In the genomic region with DNA sequence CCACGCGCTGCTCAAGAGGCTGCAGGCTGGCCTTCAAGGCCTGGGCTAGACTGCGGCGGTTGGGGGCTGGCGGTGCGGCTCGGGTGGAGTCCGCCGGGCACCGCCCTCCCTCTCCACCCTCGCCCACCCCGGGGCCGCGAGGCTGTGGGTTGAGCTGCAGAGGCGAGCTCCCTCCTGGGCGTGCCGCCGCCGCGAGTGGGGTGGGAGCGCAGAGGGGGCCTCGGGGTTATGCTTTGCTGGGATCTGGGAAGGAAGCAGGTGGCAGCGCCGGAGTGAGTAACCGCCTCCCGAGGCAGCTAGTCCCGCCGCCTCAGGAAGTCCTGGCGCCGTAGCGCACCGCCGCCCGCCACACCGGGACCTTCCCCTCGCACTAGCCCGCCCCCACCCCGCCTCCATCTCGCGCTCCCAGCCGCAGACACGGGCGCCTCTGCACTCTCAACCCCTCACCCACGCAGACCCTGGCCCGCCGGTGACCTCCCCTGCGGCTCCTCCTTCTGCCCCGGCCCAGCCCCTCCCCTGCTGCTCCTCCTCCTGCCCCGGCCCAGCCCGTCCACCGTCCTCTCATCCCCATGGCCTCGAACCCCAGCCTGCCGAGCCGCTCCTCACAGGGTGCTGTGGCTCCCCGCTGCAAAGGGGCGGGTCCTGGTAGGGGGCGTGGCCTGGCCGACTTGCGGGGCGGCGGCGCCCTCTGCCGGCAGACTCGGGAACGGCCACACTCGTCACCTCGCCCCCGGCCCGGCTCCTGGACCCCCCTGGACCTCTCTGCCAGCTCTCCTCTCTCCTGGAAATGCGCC, we compare ENCODE assay signal across 8 cellular contexts. TPM values are rescaled to one million over a fixed set of nuclear protein-coding genes. Genes with fewer than 3 reads are reported as not detected.
DNase-seq lines count a peak whose midpoint lies in the region; ATAC-seq, FAIRE-seq and TF ChIP-seq lines count a peak whose summit lies in the region.

No MANE protein-coding gene starts in this region.

- DNase-seq in D721Med (ENCODE audit: insufficient read length, low spot score) (peak; percentile 97), HFFc6 (peak; percentile 47), NCI-H2227 treated with DMSO at 0.1 percent for 48 hours (lab: John Stamatoyannopoulos, UW) (peak; percentile 61), colonic mucosa (peak; percentile 92), HepG2 (ENCODE audit: low spot score) (peak; percentile 59)
- peak; percentile 89 to 92 for DNase-seq in activated CD4-positive, alpha-beta T cell treated with anti-CD3 and anti-CD28 coated beads for 4 hours
- DNase-seq in stimulated activated CD4-positive, alpha-beta T cell treated with anti-CD3 and anti-CD28 coated beads, Interleukin-4, amount 100 ng/mL, for 1 hour: peak; percentile 94

- intact Hi-C loops in colonic mucosa (cut with DNase I) (no loop called here), HepG2 (cut with micrococcal nuclease; ENCODE audit: unreplicated experiment) (no loop called here)

- H3K36me3 Mint-ChIP-seq in HFFc6 (ENCODE audit: low read depth): no peaks in the 10 kb centered on the region

- peak overlapping the region; percentile 84 for H3K4me3 Mint-ChIP-seq in HFFc6

- peaks cover 33% of the 10 kb centered on the region for H3K4me1 Mint-ChIP-seq in HFFc6 (ENCODE audit: low read depth)

- TF ChIP-seq EP300 in HepG2 (IDR thresholded peaks at IDR 0.05; ENCODE audit: low read depth in 2 of 2, low read length in 2 of 2) (no peak), HepG2 (CRISPR knock-in tag; IDR thresholded peaks at IDR 0.05; ENCODE audit: borderline replicate concordance) (no peak)

- in situ Hi-C loops in HepG2 (cut with HindIII; ENCODE audit: extremely low pct_ligation_motif_present, low pct_unique_long_range_greater_than_20kb): no loop called here

- H3K4me3 ChIP-seq in colonic mucosa (peak overlapping the region; percentile 55), HepG2 (replicated peaks in 1 of 3; ENCODE audit: insufficient read depth in 1 of 3, low read depth in 2 of 3, low read length in 3 of 3) (peak overlapping the region; percentile 57 to 85 (median 63))

- H3K27me3 ChIP-seq in colonic mucosa (no peaks in the 10 kb centered on the region), HepG2 (ENCODE audit: control insufficient read depth in 1 of 2, insufficient read depth in 2 of 2, low read length in 2 of 2) (no peaks in the 10 kb centered on the region; a peak in 1 of 5 replicates)

- BruUV-seq in HepG2 (replicated peaks; lab: Mats Ljungman, UMichigan): no TSS peak

- H3K79me2 ChIP-seq in HepG2 (ENCODE audit: insufficient read depth, low read length): no peaks in the 10 kb centered on the region

- peaks cover 5% of the 10 kb centered on the region for H3K27me3 Mint-ChIP-seq in HFFc6 (ENCODE audit: insufficient read depth)

- TF ChIP-seq RAD21 in HepG2 (CRISPR knock-in tag; IDR thresholded peaks at IDR 0.05): peak; percentile 94

- WGBS in HepG2 (ENCODE audit: low lambda C conversion rate): under 1% methylated on average over 15 of the region's 70 CpGs

- H3K9me3 Mint-ChIP-seq in HFFc6: no peaks in the 10 kb centered on the region

- TF ChIP-seq CTCF in D721Med (IDR thresholded peaks at IDR 0.05; ENCODE audit: insufficient read depth, missing control alignments) (peak; percentile 59), HFFc6 (IDR thresholded peaks at IDR 0.05) (peak; percentile 99), colonic mucosa (IDR thresholded peaks at IDR 0.05) (peak; percentile 89), HepG2 (CRISPR knock-in tag; IDR thresholded peaks at IDR 0.05) (peak; percentile 99)

- no peaks in the 10 kb centered on the region for H4K20me1 ChIP-seq in HepG2 (ENCODE audit: insufficient read depth, low read length)

- no peak for TF ChIP-seq POLR2A in HepG2 (IDR thresholded peaks at IDR 0.05; ENCODE audit: insufficient read depth in 1 of 2, low read depth in 2 of 2, low read length in 2 of 2)

- CTCF ChIA-PET in HepG2 (lab: Yijun Ruan, JAX; ENCODE audit: low intra/inter-chr PET ratio, low total read pairs): interaction anchor here (1.2 to 8.0 kb wide), 4 partner anchors 21 to 58 kb away, joined by 4 to 99 read pairs (median 30); a partner anchor contains a TSS

- H3K4me2 ChIP-seq in HepG2 (ENCODE audit: low read depth, low read length): peak overlapping the region; percentile 93

- H2AFZ ChIP-seq in HepG2 (ENCODE audit: low read length): no peak overlapping the region

- H3K9ac ChIP-seq in colonic mucosa (ENCODE audit: low read depth in 2 of 2, low read length in 2 of 2): peak overlapping the region; percentile 68 to 71
- H3K9ac ChIP-seq in HepG2 (ENCODE audit: insufficient read depth, low read depth, low read length): peak overlapping the region; percentile 61

- H3K27ac ChIP-seq in colonic mucosa (peak overlapping the region; percentile 92), HepG2 (ENCODE audit: extremely low read length, insufficient read depth, low read length) (peak overlapping the region; percentile 16)

- no peaks in the 10 kb centered on the region for H3K36me3 ChIP-seq in colonic mucosa
- H3K36me3 ChIP-seq in HepG2 (replicated peaks in 1 of 2; ENCODE audit: control insufficient read depth in 1 of 2, insufficient read depth in 2 of 2, low read length in 2 of 2): no peaks in the 10 kb centered on the region

- no peak for FAIRE-seq in D721Med (lab: Jason Lieb, UNC)
- no peak for FAIRE-seq in HepG2 (lab: Jason Lieb, UNC)

- H3K9me3 ChIP-seq in colonic mucosa (no peaks in the 10 kb centered on the region), HepG2 (ENCODE audit: low read length) (no peaks in the 10 kb centered on the region)

- peak; percentile 56 for ATAC-seq in HepG2
- no peak for ATAC-seq in HG03439 (IDR thresholded peaks at IDR 0.05; ENCODE audit: unreplicated experiment)

- 0 out of 2 replicates have a peak overlapping the region, but pooled peaks have one; percentile 5 for H3K27ac Mint-ChIP-seq in HFFc6

- H3K4me1 ChIP-seq in colonic mucosa (peaks cover 8% of the 10 kb centered on the region), HepG2 (ENCODE audit: insufficient read depth, low read length) (peaks cover 59% of the 10 kb centered on the region)

- POLR2A ChIA-PET in HepG2 (lab: Yijun Ruan, JAX): interaction anchor here (0.6 to 4.0 kb wide), 6 partner anchors 13 to 45 kb away, joined by 3 to 45 read pairs (median 4); a partner anchor contains a TSS

RNA-seq across cellular contexts. Expression of a gene that starts 16.6 kb away (rescaled TPM):
- total RNA-seq in HFFc6 (2021; fragmentation: NEBNext Ultra II Directional; extraction: Animal tissue kit (Norgen Biotek cat#: 25700)): under 1 TPM; 0.24 to 1.00 (median 0.69) TPM
- total RNA-seq in colonic mucosa: 10 to 100 TPM in 1 of 2 donors, 1 to 10 TPM in 1; 5.0 to 15.2 TPM
- 7.2 and 10.9 TPM in 2 replicates for total RNA-seq in HepG2 (2016; rRNA removed; fragmentation: Illumina TruSeq; extraction: Trizol)
- 3.8 and 3.9 TPM in 2 replicates for total RNA-seq in HepG2 (2016; cell fraction: cytosol; rRNA removed; fragmentation: Illumina TruSeq; extraction: Trizol; ENCODE audit: low read depth)
- total RNA-seq in HepG2 (2016; cell fraction: insoluble cytoplasmic fraction; rRNA removed; fragmentation: Illumina TruSeq; extraction: Trizol): 5.9 and 12.2 TPM in 2 replicates
- total RNA-seq in HepG2 (2016; cell fraction: membrane; rRNA removed; fragmentation: Illumina TruSeq; extraction: Trizol): 6.3 and 7.1 TPM in 2 replicates
- total RNA-seq in HepG2 (2016; cell fraction: nucleus; rRNA removed; fragmentation: Illumina TruSeq; extraction: Trizol): 8.6 and 10.4 TPM in 2 replicates
- 2.9 and 4.5 TPM in 2 replicates for polyA plus RNA-seq in HepG2 (2011; rRNA removed)
- polyA plus RNA-seq in HepG2 (2011; cell fraction: cytosol; rRNA removed): 3.7 and 3.8 TPM in 2 replicates
- polyA plus RNA-seq in HepG2 (2011; cell fraction: nucleus; rRNA removed): 7.5 and 12.9 TPM in 2 replicates
- 3.6 and 4.0 TPM in 2 replicates for polyA plus RNA-seq in HepG2 (2012)
- 0.84 and 1.5 TPM in 2 replicates for polyA plus RNA-seq in HepG2 (2016; cell fraction: cytosol; fragmentation: Illumina TruSeq; extraction: Trizol; ENCODE audit: low read depth)
- 5.5 TPM in 2 replicates for polyA plus RNA-seq in HepG2 (2016; cell fraction: insoluble cytoplasmic fraction; fragmentation: Illumina TruSeq; extraction: Trizol; ENCODE audit: low read depth)
- polyA plus RNA-seq in HepG2 (2016; cell fraction: membrane; fragmentation: Illumina TruSeq; extraction: Trizol; ENCODE audit: low read depth): 2.0 and 2.7 TPM in 2 replicates
- polyA plus RNA-seq in HepG2 (2016; cell fraction: nucleus; fragmentation: Illumina TruSeq; extraction: Trizol; ENCODE audit: insufficient read depth, low read depth): 17.1 and 20.1 TPM in 2 replicates
- 0.21 and 6.7 TPM in 2 replicates for polyA minus RNA-seq in HepG2 (2011; rRNA and poly(A)+ RNA removed; ENCODE audit: low replicate concordance)
- 1.3 and 2.7 TPM in 2 replicates for polyA minus RNA-seq in HepG2 (2011; cell fraction: cytosol; rRNA and poly(A)+ RNA removed)
- polyA minus RNA-seq in HepG2 (2011; cell fraction: nucleus; rRNA and poly(A)+ RNA removed): 4.9 and 8.2 TPM in 2 replicates

RNA-seq across cellular contexts. Expression of a gene that starts 27.9 kb away (rescaled TPM):
- total RNA-seq in HFFc6 (2021; fragmentation: NEBNext Ultra II Directional; extraction: Animal tissue kit (Norgen Biotek cat#: 25700)): 10 to 100 TPM; 10.3 to 46.6 (median 43.6) TPM
- total RNA-seq in colonic mucosa: 10 to 100 TPM; 51.1 to 52.0 TPM
- 4.6 and 5.7 TPM in 2 replicates for total RNA-seq in HepG2 (2016; rRNA removed; fragmentation: Illumina TruSeq; extraction: Trizol)
- 8.4 and 9.3 TPM in 2 replicates for total RNA-seq in HepG2 (2016; cell fraction: cytosol; rRNA removed; fragmentation: Illumina TruSeq; extraction: Trizol; ENCODE audit: low read depth)
- 3.8 and 7.6 TPM in 2 replicates for total RNA-seq in HepG2 (2016; cell fraction: insoluble cytoplasmic fraction; rRNA removed; fragmentation: Illumina TruSeq; extraction: Trizol)
- 5.8 and 6.3 TPM in 2 replicates for total RNA-seq in HepG2 (2016; cell fraction: membrane; rRNA removed; fragmentation: Illumina TruSeq; extraction: Trizol)
- 8.9 and 10.0 TPM in 2 replicates for total RNA-seq in HepG2 (2016; cell fraction: nucleus; rRNA removed; fragmentation: Illumina TruSeq; extraction: Trizol)
- 15.2 and 16.5 TPM in 2 replicates for polyA plus RNA-seq in HepG2 (2011; rRNA removed)
- polyA plus RNA-seq in HepG2 (2011; cell fraction: cytosol; rRNA removed): 7.6 and 13.1 TPM in 2 replicates
- polyA plus RNA-seq in HepG2 (2011; cell fraction: nucleus; rRNA removed): 26.2 and 46.7 TPM in 2 replicates
- 6.4 and 16.5 TPM in 2 replicates for polyA plus RNA-seq in HepG2 (2012)
- 1.6 and 1.7 TPM in 2 replicates for polyA plus RNA-seq in HepG2 (2016; cell fraction: cytosol; fragmentation: Illumina TruSeq; extraction: Trizol; ENCODE audit: low read depth)
- 5.3 and 8.6 TPM in 2 replicates for polyA plus RNA-seq in HepG2 (2016; cell fraction: insoluble cytoplasmic fraction; fragmentation: Illumina TruSeq; extraction: Trizol; ENCODE audit: low read depth)
- 3.4 and 3.9 TPM in 2 replicates for polyA plus RNA-seq in HepG2 (2016; cell fraction: membrane; fragmentation: Illumina TruSeq; extraction: Trizol; ENCODE audit: low read depth)
- 22.7 TPM in 2 replicates for polyA plus RNA-seq in HepG2 (2016; cell fraction: nucleus; fragmentation: Illumina TruSeq; extraction: Trizol; ENCODE audit: insufficient read depth, low read depth)
- polyA minus RNA-seq in HepG2 (2011; rRNA and poly(A)+ RNA removed; ENCODE audit: low replicate concordance): 28.6 and 56.6 TPM in 2 replicates
- polyA minus RNA-seq in HepG2 (2011; cell fraction: cytosol; rRNA and poly(A)+ RNA removed): 10.8 and 14.1 TPM in 2 replicates
- polyA minus RNA-seq in HepG2 (2011; cell fraction: nucleus; rRNA and poly(A)+ RNA removed): 11.8 and 13.0 TPM in 2 replicates

RNA-seq across cellular contexts. Expression of a gene that starts 46.4 kb away (rescaled TPM):
- total RNA-seq in HFFc6 (2021; fragmentation: NEBNext Ultra II Directional; extraction: Animal tissue kit (Norgen Biotek cat#: 25700)): 10 to 100 TPM; 62.1 to 73.6 (median 66.6) TPM
- 10 to 100 TPM; 37.7 to 44.0 TPM for total RNA-seq in colonic mucosa
- 66.7 and 67.7 TPM in 2 replicates for total RNA-seq in HepG2 (2016; rRNA removed; fragmentation: Illumina TruSeq; extraction: Trizol)
- total RNA-seq in HepG2 (2016; cell fraction: cytosol; rRNA removed; fragmentation: Illumina TruSeq; extraction: Trizol; ENCODE audit: low read depth): 24.9 and 31.4 TPM in 2 replicates
- 67.1 and 68.7 TPM in 2 replicates for total RNA-seq in HepG2 (2016; cell fraction: insoluble cytoplasmic fraction; rRNA removed; fragmentation: Illumina TruSeq; extraction: Trizol)
- total RNA-seq in HepG2 (2016; cell fraction: membrane; rRNA removed; fragmentation: Illumina TruSeq; extraction: Trizol): 38.8 and 52.9 TPM in 2 replicates
- 31.7 and 32.7 TPM in 2 replicates for total RNA-seq in HepG2 (2016; cell fraction: nucleus; rRNA removed; fragmentation: Illumina TruSeq; extraction: Trizol)
- polyA plus RNA-seq in HepG2 (2011; rRNA removed): 58.2 and 60.2 TPM in 2 replicates
- polyA plus RNA-seq in HepG2 (2011; cell fraction: cytosol; rRNA removed): 84.5 and 95.4 TPM in 2 replicates
- polyA plus RNA-seq in HepG2 (2011; cell fraction: nucleus; rRNA removed): 55.3 and 57.9 TPM in 2 replicates
- 27.2 and 33.1 TPM in 2 replicates for polyA plus RNA-seq in HepG2 (2012)
- 16.9 and 28.4 TPM in 2 replicates for polyA plus RNA-seq in HepG2 (2016; cell fraction: cytosol; fragmentation: Illumina TruSeq; extraction: Trizol; ENCODE audit: low read depth)
- polyA plus RNA-seq in HepG2 (2016; cell fraction: insoluble cytoplasmic fraction; fragmentation: Illumina TruSeq; extraction: Trizol; ENCODE audit: low read depth): 57.3 and 61.7 TPM in 2 replicates
- polyA plus RNA-seq in HepG2 (2016; cell fraction: membrane; fragmentation: Illumina TruSeq; extraction: Trizol; ENCODE audit: low read depth): 24.0 and 35.4 TPM in 2 replicates
- 51.5 and 54.0 TPM in 2 replicates for polyA plus RNA-seq in HepG2 (2016; cell fraction: nucleus; fragmentation: Illumina TruSeq; extraction: Trizol; ENCODE audit: insufficient read depth, low read depth)
- 106 and 147 TPM in 2 replicates for polyA minus RNA-seq in HepG2 (2011; rRNA and poly(A)+ RNA removed; ENCODE audit: low replicate concordance)
- polyA minus RNA-seq in HepG2 (2011; cell fraction: cytosol; rRNA and poly(A)+ RNA removed): 15.6 and 16.2 TPM in 2 replicates
- polyA minus RNA-seq in HepG2 (2011; cell fraction: nucleus; rRNA and poly(A)+ RNA removed): 12.8 and 16.7 TPM in 2 replicates

RNA-seq across cellular contexts. Expression of a gene that starts 56.1 kb away (rescaled TPM):
- total RNA-seq in HFFc6 (2021; fragmentation: NEBNext Ultra II Directional; extraction: Animal tissue kit (Norgen Biotek cat#: 25700)): not detected
- under 1 TPM; 0.30 to 0.58 TPM for total RNA-seq in colonic mucosa
- total RNA-seq in HepG2 (2016; rRNA removed; fragmentation: Illumina TruSeq; extraction: Trizol): not detected in 2 replicates
- total RNA-seq in HepG2 (2016; cell fraction: cytosol; rRNA removed; fragmentation: Illumina TruSeq; extraction: Trizol; ENCODE audit: low read depth): not detected in 2 replicates
- total RNA-seq in HepG2 (2016; cell fraction: insoluble cytoplasmic fraction; rRNA removed; fragmentation: Illumina TruSeq; extraction: Trizol): not detected in 2 replicates
- total RNA-seq in HepG2 (2016; cell fraction: membrane; rRNA removed; fragmentation: Illumina TruSeq; extraction: Trizol): not detected in 2 replicates
- total RNA-seq in HepG2 (2016; cell fraction: nucleus; rRNA removed; fragmentation: Illumina TruSeq; extraction: Trizol): not detected in 2 replicates
- 0.07 TPM in 1 of 2 replicates, not detected in the other for polyA plus RNA-seq in HepG2 (2011; rRNA removed)
- polyA plus RNA-seq in HepG2 (2011; cell fraction: cytosol; rRNA removed): not detected in 2 replicates
- not detected in 2 replicates for polyA plus RNA-seq in HepG2 (2011; cell fraction: nucleus; rRNA removed)
- not detected in 2 replicates for polyA plus RNA-seq in HepG2 (2012)
- not detected in 2 replicates for polyA plus RNA-seq in HepG2 (2016; cell fraction: cytosol; fragmentation: Illumina TruSeq; extraction: Trizol; ENCODE audit: low read depth)
- not detected in 2 replicates for polyA plus RNA-seq in HepG2 (2016; cell fraction: insoluble cytoplasmic fraction; fragmentation: Illumina TruSeq; extraction: Trizol; ENCODE audit: low read depth)
- not detected in 2 replicates for polyA plus RNA-seq in HepG2 (2016; cell fraction: membrane; fragmentation: Illumina TruSeq; extraction: Trizol; ENCODE audit: low read depth)
- not detected in 2 replicates for polyA plus RNA-seq in HepG2 (2016; cell fraction: nucleus; fragmentation: Illumina TruSeq; extraction: Trizol; ENCODE audit: insufficient read depth, low read depth)
- not detected in 2 replicates for polyA minus RNA-seq in HepG2 (2011; rRNA and poly(A)+ RNA removed; ENCODE audit: low replicate concordance)
- not detected in 2 replicates for polyA minus RNA-seq in HepG2 (2011; cell fraction: cytosol; rRNA and poly(A)+ RNA removed)
- 0.39 TPM in 1 of 2 replicates, not detected in the other for polyA minus RNA-seq in HepG2 (2011; cell fraction: nucleus; rRNA and poly(A)+ RNA removed)

Comparison
In these comparisons a context has a peak if more than half of its experiments do, and no peak if none do; other contexts are left out.
1. DNase-seq: peak in every context shown above with its lines; median percentile 97 in D721Med; 94 in stimulated activated CD4-positive, alpha-beta T cell treated with anti-CD3 and anti-CD28 coated beads, Interleukin-4, amount 100 ng/mL, for 1 hour; 92 in colonic mucosa; 90 in activated CD4-positive, alpha-beta T cell treated with anti-CD3 and anti-CD28 coated beads for 4 hours; 61 in NCI-H2227 treated with DMSO at 0.1 percent for 48 hours; 59 in HepG2; 47 in HFFc6.